Comparison of ENCODE assay signal across 8 cellular contexts in the genomic region with DNA sequence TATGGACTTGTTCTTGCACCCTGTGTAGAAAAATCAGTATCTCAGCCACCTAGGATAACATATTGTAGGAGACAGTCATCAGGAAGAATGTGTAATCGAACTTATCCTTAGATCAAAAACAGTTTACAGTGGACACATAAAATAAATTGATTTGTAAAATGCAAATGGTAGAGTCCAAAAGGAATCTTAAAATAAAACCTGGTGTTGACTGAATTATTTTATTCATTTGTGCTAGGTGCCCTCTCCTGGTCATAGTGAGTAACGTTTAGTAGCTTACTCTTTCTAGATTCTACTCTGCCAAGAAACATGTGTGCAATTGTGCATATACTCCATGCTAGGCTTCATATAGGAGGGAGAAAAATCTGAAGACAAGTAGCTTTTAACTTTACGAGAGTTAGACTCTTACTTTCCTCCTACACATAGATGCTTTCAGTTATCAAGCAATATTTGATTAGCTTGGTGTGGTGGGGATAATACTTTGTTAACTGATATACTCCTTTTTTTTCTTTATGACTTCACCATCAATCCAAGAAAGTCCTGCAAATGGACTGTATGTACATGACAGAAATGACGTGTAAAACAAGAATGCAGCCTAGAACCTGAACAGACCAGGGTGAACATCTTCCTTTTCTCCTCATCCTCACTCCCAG.
DNase-seq lines count a peak whose midpoint lies in the region; ATAC-seq and TF ChIP-seq lines count a peak whose summit lies in the region.

No MANE protein-coding gene starts in this region.

- H3K27ac Mint-ChIP-seq in nephron: no peak overlapping the region

- H3K4me1 Mint-ChIP-seq in nephron: peaks cover under 1% of the 10 kb centered on the region

- no peaks in the 10 kb centered on the region for H3K36me3 Mint-ChIP-seq in nephron (ENCODE audit: low read depth)

- ATAC-seq in HG02623 (IDR thresholded peaks at IDR 0.05; ENCODE audit: unreplicated experiment): peak; percentile 79

- H3K9me3 Mint-ChIP-seq in nephron: no peaks in the 10 kb centered on the region

- DNase-seq in NCI-H524 (lab: John Stamatoyannopoulos, UW) (peak; percentile 11 to 47), NCI-H524 treated with DMSO at 0.1 percent for 48 hours (lab: John Stamatoyannopoulos, UW) (no peak), NCI-H446 (lab: John Stamatoyannopoulos, UW) (peak; percentile 27 to 82), cardiac fibroblast (ENCODE audit: low read depth in 2 of 2) (peak; percentile 80 to 84), HPDE6-E6E7 (ENCODE audit: extremely low spot score) (no peak), amygdala (lab: John Stamatoyannopoulos, UW) (no peak)

- no peaks in the 10 kb centered on the region for H3K27me3 Mint-ChIP-seq in nephron (ENCODE audit: low read depth)

- no peak overlapping the region for H3K4me3 ChIP-seq in cardiac fibroblast (replicated peaks in 1 of 2; ENCODE audit: low read depth in 2 of 2, low read length in 2 of 2)

- TF ChIP-seq CTCF in cardiac fibroblast (IDR thresholded peaks at IDR 0.05; ENCODE audit: low read depth, low read length) (peak; percentile 53), nephron (IDR thresholded peaks at IDR 0.05; ENCODE audit: unreplicated experiment in 3 of 3) (peak; percentile 49 to 63 (median 56))

- no peak overlapping the region for H3K4me3 Mint-ChIP-seq in nephron

Comparison
In these comparisons a context has a peak if more than half of its experiments do, and no peak if none do; other contexts are left out.
1. DNase-seq: peak in NCI-H524 (2 of 2), NCI-H446 (2 of 2) and cardiac fibroblast (2 of 2); none in NCI-H524 treated with DMSO at 0.1 percent for 48 hours (single experiment), HPDE6-E6E7 (single experiment) and amygdala (0 of 56).